8 cellular contexts compared by ENCODE assay signal in the genomic region with DNA sequence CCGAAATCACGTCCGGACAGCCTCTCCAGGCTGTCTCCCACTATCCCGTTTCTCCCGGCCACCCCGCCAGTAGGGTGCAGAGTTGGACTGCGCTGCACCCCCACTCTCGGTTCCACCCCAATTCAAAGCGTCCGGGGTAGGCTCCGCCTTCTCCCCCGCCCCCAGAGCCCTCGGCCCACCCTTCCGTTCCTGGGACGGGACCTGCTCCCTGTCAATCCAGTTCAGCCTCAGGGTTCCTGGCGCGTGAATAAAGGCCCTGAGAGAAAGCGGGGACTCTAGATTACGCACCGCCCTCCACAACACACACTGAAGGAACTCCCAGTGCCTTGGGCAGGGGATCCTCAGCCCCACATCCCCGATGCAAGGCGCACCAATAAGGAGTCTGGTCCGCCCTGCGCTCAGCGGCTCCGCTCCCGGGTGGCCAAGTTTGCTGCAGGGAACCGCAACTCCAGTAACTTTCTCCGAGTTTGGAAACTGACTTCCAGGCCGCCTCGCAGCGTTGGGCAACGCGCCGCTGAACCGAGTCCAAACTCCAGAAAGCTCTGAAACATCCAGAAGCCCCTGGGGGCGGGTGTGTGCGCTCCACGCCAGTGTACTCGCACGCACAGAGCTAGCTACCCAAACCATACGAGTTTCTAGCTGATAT. TPM values are rescaled to one million over a fixed set of nuclear protein-coding genes. Genes with fewer than 3 reads are reported as not detected.
DNase-seq lines count a peak whose midpoint lies in the region; ATAC-seq and TF ChIP-seq lines count a peak whose summit lies in the region.

No MANE protein-coding gene starts in this region.

- H3K27ac Mint-ChIP-seq in HFFc6 (peak overlapping the region; percentile 31), WTC11 (peak overlapping the region; percentile 60)

- peaks cover 22% of the 10 kb centered on the region for H3K4me1 Mint-ChIP-seq in HFFc6 (ENCODE audit: low read depth)
- H3K4me1 Mint-ChIP-seq in WTC11, result peaks cover 69% of the 10 kb centered on the region
- H3K4me1 Mint-ChIP-seq in activated T-cell treated with anti-CD3 and anti-CD28 coated beads, Interleukin-2, amount 50 U/mL, for 4 hours (ENCODE audit: low read depth), result peaks cover 9% of the 10 kb centered on the region

- H3K4me3 ChIP-seq in AG10803 (ENCODE audit: low read length), result peak overlapping the region; percentile 83

- peak; percentile 68 for ATAC-seq in WTC11
- ATAC-seq in HG03460 (IDR thresholded peaks at IDR 0.05; ENCODE audit: unreplicated experiment), result no peak
- no peak for ATAC-seq in activated T-cell treated with anti-CD3 and anti-CD28 coated beads, Interleukin-2, amount 50 U/mL, for 4 hours
- ATAC-seq in HG03571 (IDR thresholded peaks at IDR 0.05; ENCODE audit: unreplicated experiment), result no peak

- CTCF ChIA-PET in WTC11 (lab: Charles Lee), result no interaction called here

- H3K27me3 Mint-ChIP-seq in HFFc6 (ENCODE audit: insufficient read depth) (peaks cover 19% of the 10 kb centered on the region), WTC11 (ENCODE audit: low read depth) (peaks cover 88% of the 10 kb centered on the region)
- H3K27me3 Mint-ChIP-seq in activated T-cell treated with anti-CD3 and anti-CD28 coated beads, Interleukin-2, amount 50 U/mL, for 4 hours (ENCODE audit: low read depth), result peaks cover 42% of the 10 kb centered on the region

- H3K4me3 Mint-ChIP-seq in HFFc6, result peak overlapping the region; percentile 90
- H3K4me3 Mint-ChIP-seq in WTC11, result peak overlapping the region; percentile 87
- no peak overlapping the region for H3K4me3 Mint-ChIP-seq in activated T-cell treated with anti-CD3 and anti-CD28 coated beads, Interleukin-2, amount 50 U/mL, for 4 hours

- TF ChIP-seq CTCF in AG10803 (conservative IDR thresholded peaks at IDR 0.05; ENCODE audit: low read length) (peak; percentile 45), HFFc6 (IDR thresholded peaks at IDR 0.05) (peak; percentile 44; the same call in 1 of the 2 replicates), WTC11 (IDR thresholded peaks at IDR 0.05) (no peak)

- no peaks in the 10 kb centered on the region for H3K9me3 Mint-ChIP-seq in HFFc6
- no peaks in the 10 kb centered on the region for H3K9me3 Mint-ChIP-seq in WTC11
- H3K9me3 Mint-ChIP-seq in activated T-cell treated with anti-CD3 and anti-CD28 coated beads, Interleukin-2, amount 50 U/mL, for 4 hours, result no peaks in the 10 kb centered on the region

- H3K36me3 Mint-ChIP-seq in HFFc6 (ENCODE audit: low read depth) (no peaks in the 10 kb centered on the region), WTC11 (no peaks in the 10 kb centered on the region)
- H3K36me3 Mint-ChIP-seq in activated T-cell treated with anti-CD3 and anti-CD28 coated beads, Interleukin-2, amount 50 U/mL, for 4 hours (ENCODE audit: insufficient read depth), result no peaks in the 10 kb centered on the region

- DNase-seq in AG10803 (ENCODE audit: low read depth) (peak; percentile 87), HFFc6 (peak; percentile 76), WTC11 (ENCODE audit: low spot score) (peak; percentile 91), glomerular visceral epithelial cell (ENCODE audit: extremely low spot score) (peak; percentile 95), non-pigmented ciliary epithelial cell (ENCODE audit: low read depth) (peak; percentile 81)
- DNase-seq in activated T-cell treated with anti-CD3 and anti-CD28 coated beads, Interleukin-2, amount 50 U/mL, for 4 hours, result no peak

- POLR2A ChIA-PET in WTC11 (lab: Charles Lee), result no interaction called here

TF ChIP-seq in WTC11, 78 proteins besides CTCF, POLR2A, EP300 and RAD21:
- TF ChIP-seq, protein P1, sequence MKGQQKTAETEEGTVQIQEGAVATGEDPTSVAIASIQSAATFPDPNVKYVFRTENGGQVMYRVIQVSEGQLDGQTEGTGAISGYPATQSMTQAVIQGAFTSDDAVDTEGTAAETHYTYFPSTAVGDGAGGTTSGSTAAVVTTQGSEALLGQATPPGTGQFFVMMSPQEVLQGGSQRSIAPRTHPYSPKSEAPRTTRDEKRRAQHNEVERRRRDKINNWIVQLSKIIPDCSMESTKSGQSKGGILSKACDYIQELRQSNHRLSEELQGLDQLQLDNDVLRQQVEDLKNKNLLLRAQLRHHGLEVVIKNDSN (CRISPR knock-in tag; IDR thresholded peaks at IDR 0.05), result peak; percentile 17; the same call in 1 of the 2 replicates
- no peak for TF ChIP-seq FOXP1 (CRISPR knock-in tag; IDR thresholded peaks at IDR 0.05; ENCODE audit: borderline replicate concordance)
- TF ChIP-seq MYBL2 (CRISPR knock-in tag; IDR thresholded peaks at IDR 0.05), result 0 out of 2 replicates have a peak, but pooled peaks have one; percentile 8
- TF ChIP-seq TEAD1 (CRISPR knock-in tag; IDR thresholded peaks at IDR 0.05), result peak; percentile 50; the same call in 1 of the 2 replicates
- peak; percentile 47; the same call in 1 of the 2 replicates for TF ChIP-seq SP1 (CRISPR knock-in tag; conservative IDR thresholded peaks at IDR 0.05)

RNA-seq across cellular contexts. Expression of a gene that starts 1.9 kb away (rescaled TPM):
- total RNA-seq in HFFc6 (2021; fragmentation: NEBNext Ultra II Directional; extraction: Animal tissue kit (Norgen Biotek cat#: 25700)), result under 1 TPM in 5 of 6 experiments, not detected in 1; 0.07 to 0.14 (median 0.12) TPM
- 1.9 to 3.1 TPM (median 2.6 TPM) in 3 replicates for total RNA-seq in WTC11 (2021)
- under 1 TPM in 2 of 3 donors, not detected in 1; 0.08 to 0.11 TPM for total RNA-seq in activated T-cell treated with anti-CD3 and anti-CD28 coated beads, Interleukin-2, amount 50 U/mL, for 4 hours
